In genomic region chr14:103808403-103809001, GRCh38 we compare ENCODE assay signal across 8 cellular contexts. TPM values are rescaled to one million over a fixed set of nuclear protein-coding genes. Genes with fewer than 3 reads are reported as not detected.
DNase-seq lines count a peak whose midpoint lies in the region; FAIRE-seq and TF ChIP-seq lines count a peak whose summit lies in the region.

No MANE protein-coding gene starts in this region.

- TF ChIP-seq CTCF in AG04450 (IDR thresholded peaks at IDR 0.05; ENCODE audit: low read depth, low read length), result peak; percentile 84

- H3K27ac Mint-ChIP-seq in activated CD4-positive, alpha-beta memory T cell treated with anti-CD3 and anti-CD28 coated beads for 36 hours, result no peak overlapping the region

- no peaks in the 10 kb centered on the region for H3K36me3 Mint-ChIP-seq in activated CD4-positive, alpha-beta memory T cell treated with anti-CD3 and anti-CD28 coated beads for 36 hours

- DNase-seq in AG04450 (ENCODE audit: low read depth, low spot score) (peak; percentile 20), H54 (ENCODE audit: insufficient read length, low spot score) (peak; percentile 26), NCI-H524 (lab: John Stamatoyannopoulos, UW) (peak; percentile 64 to 83), lung microvascular endothelial cell (ENCODE audit: low read depth in 2 of 2) (peak; percentile 69 to 86), SKM-1 treated with dmso at 0.1 percent for 144 hours (lab: John Stamatoyannopoulos, UW; ENCODE audit: unreplicated experiment) (no peak)
- peak; percentile 72 for DNase-seq in activated CD4-positive, alpha-beta memory T cell treated with anti-CD3 and anti-CD28 coated beads for 36 hours
- DNase-seq in effector CD4-positive, alpha-beta T cell, result peak; percentile 63
- peak; percentile 2 to 24 for DNase-seq in stimulated activated CD8-positive, alpha-beta memory T cell treated with anti-CD3 and anti-CD28 coated beads, Interleukin-15, amount 100 ng/mL, for 4 hours (ENCODE audit: low read depth in 2 of 2)

- no peak for TF ChIP-seq POLR2A in H54 (IDR thresholded peaks at IDR 0.05; ENCODE audit: low read depth, low read length)

- H3K4me3 ChIP-seq in AG04450 (ENCODE audit: low read depth, low read length), result no peak overlapping the region

- H3K27me3 ChIP-seq in AG04450 (ENCODE audit: control insufficient read depth, insufficient read depth, low read length), result peaks cover 2% of the 10 kb centered on the region

- H3K4me3 Mint-ChIP-seq in activated CD4-positive, alpha-beta memory T cell treated with anti-CD3 and anti-CD28 coated beads for 36 hours, result no peak overlapping the region

- intact Hi-C loops in activated CD4-positive, alpha-beta memory T cell treated with anti-CD3 and anti-CD28 coated beads for 36 hours (cut with micrococcal nuclease), result loop anchor here (1.0 to 5.0 kb wide), 2 partner anchors 102 to 174 kb away; no protein-coding TSS in a partner anchor

- H3K27ac ChIP-seq in AG04450 (ENCODE audit: low read depth, low read length), result no peak overlapping the region

- no peaks in the 10 kb centered on the region for H3K9me3 ChIP-seq in AG04450 (ENCODE audit: control insufficient read depth, insufficient read depth, low read length)

- H3K27me3 Mint-ChIP-seq in activated CD4-positive, alpha-beta memory T cell treated with anti-CD3 and anti-CD28 coated beads for 36 hours, result no peaks in the 10 kb centered on the region

- no peaks in the 10 kb centered on the region for H3K9me3 Mint-ChIP-seq in activated CD4-positive, alpha-beta memory T cell treated with anti-CD3 and anti-CD28 coated beads for 36 hours

- peak; percentile 27 for FAIRE-seq in H54 (lab: Jason Lieb, UNC)

- POLR2A ChIA-PET in AG04450 (lab: Yijun Ruan, JAX), result interaction anchor here (0.5 to 0.9 kb wide), 5 partner anchors 8 to 72 kb away, joined by 3 to 6 read pairs (median 5); no protein-coding TSS in a partner anchor
- POLR2A ChIA-PET in activated CD4-positive, alpha-beta memory T cell treated with anti-CD3 and anti-CD28 coated beads for 36 hours (lab: Charles Lee), result no interaction called here

- H3K4me1 Mint-ChIP-seq in activated CD4-positive, alpha-beta memory T cell treated with anti-CD3 and anti-CD28 coated beads for 36 hours (ENCODE audit: low read depth), result peaks cover 14% of the 10 kb centered on the region

- CTCF ChIA-PET in AG04450 (lab: Charles Lee), result interaction anchor here (0.5 to 7.0 kb wide), 40 partner anchors 8 to 248 kb away, joined by 3 to 86 read pairs (median 4); partner anchors contain the start of gene RD3L
- CTCF ChIA-PET in activated CD4-positive, alpha-beta memory T cell treated with anti-CD3 and anti-CD28 coated beads for 36 hours (lab: Charles Lee), result interaction anchor here (0.6 to 6.1 kb wide), 36 partner anchors 9 to 269 kb away, joined by 3 to 100 read pairs (median 4); partner anchors contain the start of gene RD3L

RNA-seq across cellular contexts. Expression of gene PPP1R13B, which starts 38.9 kb away (rescaled TPM):
- 0.52 and 0.62 TPM in 2 replicates for polyA plus RNA-seq in AG04450 (2011; rRNA removed)
- polyA minus RNA-seq in AG04450 (2011; rRNA and poly(A)+ RNA removed), result 1.2 and 3.9 TPM in 2 replicates
- 10 to 100 TPM; 13.5 to 14.8 TPM for total RNA-seq in activated CD4-positive, alpha-beta memory T cell treated with anti-CD3 and anti-CD28 coated beads for 36 hours
- 8.5 and 14.7 TPM in 2 replicates for total RNA-seq in lung microvascular endothelial cell
